In the genomic region with DNA sequence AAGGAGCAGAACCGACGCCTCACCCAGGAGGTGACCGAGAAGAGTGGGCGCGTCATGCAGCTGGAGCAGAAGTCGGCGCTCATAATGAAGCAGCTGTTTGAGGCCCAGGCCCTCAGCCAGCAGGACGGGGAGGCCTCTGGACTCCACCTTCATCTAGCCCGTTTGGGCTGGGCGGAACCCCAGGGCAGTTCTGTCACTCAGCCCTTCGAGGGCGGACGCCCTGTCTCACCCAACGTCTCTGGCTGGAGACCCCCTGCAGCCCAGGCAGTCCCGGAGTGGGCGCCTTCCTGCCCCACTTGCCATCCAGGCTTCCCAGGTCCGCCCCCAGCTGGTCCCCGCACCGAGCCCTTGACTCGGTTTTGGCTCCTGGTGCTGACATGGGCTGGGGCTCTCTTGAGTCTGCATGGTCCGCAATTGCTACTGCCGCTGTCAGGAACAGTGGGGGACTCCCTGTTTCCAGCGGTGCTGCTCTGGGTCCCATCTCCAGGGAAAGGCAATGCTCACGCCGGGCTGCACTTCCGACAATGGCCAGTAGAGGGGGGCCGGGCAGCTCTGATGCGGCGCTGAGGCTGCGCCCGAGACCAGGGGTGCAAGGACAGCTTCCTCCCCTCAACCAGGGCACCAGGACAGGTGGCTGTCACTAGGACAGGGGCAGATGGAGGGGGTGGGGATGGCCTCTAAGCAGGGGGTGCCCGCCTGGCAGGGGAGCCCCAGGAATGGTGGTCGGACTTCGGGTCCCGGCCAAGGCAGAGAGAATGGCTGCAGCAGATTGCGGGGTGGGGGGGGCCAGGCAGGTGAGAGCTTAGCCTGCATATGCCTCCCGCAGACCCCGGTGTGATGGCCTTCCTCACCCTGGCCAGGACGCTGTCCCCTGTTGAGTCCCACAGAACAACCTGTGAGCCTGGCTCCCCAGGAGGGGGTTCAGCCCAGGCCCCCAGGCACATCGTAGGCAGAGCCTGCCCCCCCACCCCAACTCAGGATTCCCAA, we compare ENCODE assay signal across 7 cellular contexts.
DNase-seq lines count a peak whose midpoint lies in the region; ATAC-seq and TF ChIP-seq lines count a peak whose summit lies in the region.

No MANE protein-coding gene starts in this region.

- WGBS in SK-N-SH (ENCODE audit: low lambda C conversion rate), result 44% methylated on average over 27 of the region's 40 CpGs

- H3K27ac ChIP-seq in SK-N-SH (ENCODE audit: low read depth in 2 of 2, low read length in 1 of 2) (no peak overlapping the region), uterus (peak overlapping the region in 1 of 2 donors; percentile 10)

- in situ Hi-C loops in GM13977 (cut with MboI; ENCODE audit: low pct_unique_long_range_greater_than_20kb, low sequenced_read_pairs, unreplicated experiment), result no loop called here

- no peaks in the 10 kb centered on the region for H3K9me2 ChIP-seq in SK-N-SH

- peaks cover 64% of the 10 kb centered on the region for H3K79me2 ChIP-seq in SK-N-SH (ENCODE audit: insufficient read depth)

- intact Hi-C loops in Right ventricle myocardium superior (cut with DNase I), result no loop called here
- intact Hi-C loops in posterior vena cava (cut with DNase I), result no loop called here
- intact Hi-C loops in uterus (cut with DNase I; ENCODE audit: low total_unique reads), result loop anchor here (10.0 kb wide), 1 partner anchor 67 kb away; a partner anchor contains a TSS

- POLR2A ChIA-PET in SK-N-SH (lab: Yijun Ruan, JAX), result interaction anchor here (0.7 to 1.3 kb wide), 3 partner anchors 70 to 97 kb away, joined by 4 read pairs; a partner anchor contains a TSS

- H2AFZ ChIP-seq in SK-N-SH (ENCODE audit: low read depth), result no peak overlapping the region

- H4K20me1 ChIP-seq in SK-N-SH (ENCODE audit: insufficient read depth), result peaks cover 31% of the 10 kb centered on the region

- CTCF ChIA-PET in SK-N-SH (lab: Yijun Ruan, JAX), result interaction anchor here (0.5 to 4.3 kb wide), 51 partner anchors 7 to 1317 kb away, joined by 3 to 27 read pairs (median 4); a partner anchor contains a TSS

- H3K4me3 ChIP-seq in SK-N-SH (ENCODE audit: low read depth in 2 of 2, low read length in 1 of 2) (peak overlapping the region in 1 of 2 experiments; percentile 35; a peak in 1 of 4 replicates), uterus (no peak overlapping the region)

- no peak overlapping the region for H3K9ac ChIP-seq in SK-N-SH

- TF ChIP-seq RAD21 in SK-N-SH (IDR thresholded peaks at IDR 0.05; ENCODE audit: low read length), result peak; percentile 93

- DNase-seq in GM13977 (ENCODE audit: low spot score), result peak; percentile 88
- peak; percentile 96 for DNase-seq in SK-N-SH
- peak; percentile 73 for DNase-seq in activated naive CD4-positive, alpha-beta T cell treated with anti-CD3 and anti-CD28 coated beads, Interleukin-2, amount 50 U/mL, for 16 hours
- DNase-seq in Right ventricle myocardium superior, result peak; percentile 85
- peak; percentile 93 for DNase-seq in posterior vena cava (ENCODE audit: low spot score)
- DNase-seq in uterus, result peak; percentile 67 to 76

- TF ChIP-seq POLR2A in uterus (IDR thresholded peaks at IDR 0.05), result no peak

- H3K4me2 ChIP-seq in SK-N-SH, result no peak overlapping the region

- H3K36me3 ChIP-seq in SK-N-SH (replicated peaks in 1 of 2; ENCODE audit: control insufficient read depth in 1 of 2, insufficient read depth in 2 of 2, low read length in 1 of 2) (peaks cover 29 to 40% of the 10 kb centered on the region in 2 experiments), uterus (no peaks in the 10 kb centered on the region)

- ATAC-seq in HG03442 (IDR thresholded peaks at IDR 0.05; ENCODE audit: unreplicated experiment) (peak; percentile 50), Right ventricle myocardium superior (ENCODE audit: poor library complexity) (peak; percentile 88)

- TF ChIP-seq CTCF in GM13977 (IDR thresholded peaks at IDR 0.05; ENCODE audit: extremely low read depth, insufficient read depth, missing control alignments) (peak; percentile 97), SK-N-SH (IDR thresholded peaks at IDR 0.05) (peak; percentile 98), uterus (IDR thresholded peaks at IDR 0.05) (peak; percentile 89 to 99 (median 92))

- peaks cover 41% of the 10 kb centered on the region for H3F3A ChIP-seq in SK-N-SH (replicated peaks; ENCODE audit: insufficient read depth)

- H3K9me3 ChIP-seq in SK-N-SH (no peaks in the 10 kb centered on the region), uterus (no peaks in the 10 kb centered on the region)

- peaks cover 0 to 9% of the 10 kb centered on the region in 2 experiments; a peak in 1 of 4 replicates for H3K4me1 ChIP-seq in SK-N-SH (ENCODE audit: control insufficient read depth in 1 of 2, insufficient read depth in 2 of 2, low read depth in 1 of 2, low read length in 1 of 2)
- no peaks in the 10 kb centered on the region for H3K4me1 ChIP-seq in uterus

- TF ChIP-seq EP300 in SK-N-SH (IDR thresholded peaks at IDR 0.05; ENCODE audit: borderline replicate concordance in 1 of 2, low read depth in 1 of 2, low read length in 1 of 2), result no peak

- H3K27me3 ChIP-seq in SK-N-SH (ENCODE audit: insufficient read depth), result no peaks in the 10 kb centered on the region
- no peaks in the 10 kb centered on the region for H3K27me3 ChIP-seq in uterus

TF ChIP-seq in SK-N-SH, 30 proteins besides CTCF, POLR2A, EP300 and RAD21:
- no peak for TF ChIP-seq FOXM1 (IDR thresholded peaks at IDR 0.05; ENCODE audit: low read depth)
- TF ChIP-seq JUND (IDR thresholded peaks at IDR 0.05), result no peak
- TF ChIP-seq, protein P1, sequence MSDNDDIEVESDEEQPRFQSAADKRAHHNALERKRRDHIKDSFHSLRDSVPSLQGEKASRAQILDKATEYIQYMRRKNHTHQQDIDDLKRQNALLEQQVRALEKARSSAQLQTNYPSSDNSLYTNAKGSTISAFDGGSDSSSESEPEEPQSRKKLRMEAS (IDR thresholded peaks at IDR 0.05; ENCODE audit: low read depth), result no peak
- TF ChIP-seq TAF1 (IDR thresholded peaks at IDR 0.05; ENCODE audit: borderline replicate concordance, low read depth, low read length), result no peak
- no peak for TF ChIP-seq RCOR1 (IDR thresholded peaks at IDR 0.05; ENCODE audit: low read length)
- TF ChIP-seq TCF12 (IDR thresholded peaks at IDR 0.05), result no peak
- TF ChIP-seq SMC3 (IDR thresholded peaks at IDR 0.05; ENCODE audit: low read depth, low read length), result peak; percentile 90
- no peak for TF ChIP-seq POLR2AphosphoS5 (IDR thresholded peaks at IDR 0.05; ENCODE audit: low read depth, low read length)
- TF ChIP-seq RXRA (IDR thresholded peaks at IDR 0.05; ENCODE audit: borderline replicate concordance, low read depth), result no peak
- 0 out of 2 replicates have a peak, but pooled peaks have one; percentile 35 for TF ChIP-seq SIN3A (IDR thresholded peaks at IDR 0.05; ENCODE audit: borderline replicate concordance, low read depth, low read length)
- TF ChIP-seq NFIC (IDR thresholded peaks at IDR 0.05; ENCODE audit: borderline replicate concordance), result no peak
TF ChIP-seq in SK-N-SH: peak in this region for 2.
